ENCODE assay signal across 8 cellular contexts in the genomic region with DNA sequence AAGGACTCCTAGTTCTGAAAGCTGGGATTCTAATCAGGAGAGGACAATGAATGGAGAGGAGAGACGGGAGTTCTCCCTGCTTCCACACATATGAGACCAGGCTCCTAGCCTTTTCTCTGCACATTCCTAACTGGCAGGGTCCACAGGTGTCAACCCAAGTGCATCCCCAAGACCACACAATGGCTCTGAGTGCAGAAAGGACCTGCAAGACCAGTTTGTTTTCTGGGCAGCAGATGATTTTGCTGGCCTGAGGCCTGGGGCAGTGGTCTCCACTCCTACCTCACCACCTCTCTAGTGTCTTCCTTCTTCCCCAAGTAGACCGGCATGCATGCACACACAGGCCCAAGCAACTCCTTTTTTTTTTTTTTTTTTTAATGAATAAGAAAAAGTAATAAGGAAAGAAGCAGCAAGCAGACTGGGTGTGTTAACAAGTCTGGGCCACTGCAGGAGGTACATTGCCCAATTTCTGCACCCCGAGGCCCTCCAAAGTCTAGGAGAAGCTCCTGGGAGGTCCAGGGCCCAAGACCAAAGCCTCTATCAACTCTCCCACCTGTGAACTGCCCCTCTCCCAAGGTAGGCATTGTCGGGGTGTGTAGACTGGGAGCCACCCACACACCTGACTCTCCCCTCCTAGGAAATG. TPM values are rescaled to one million over a fixed set of nuclear protein-coding genes. Genes with fewer than 3 reads are reported as not detected.
A peak's percentile ranks its signal among the peaks of the same experiment; 100 is the strongest.
DNase-seq lines count a peak whose midpoint lies in the region; ATAC-seq and TF ChIP-seq lines count a peak whose summit lies in the region.

No MANE protein-coding gene starts in this region.

- H3K4me1 Mint-ChIP-seq in stimulated activated naive CD8-positive, alpha-beta T cell treated with anti-CD3 and anti-CD28 coated beads, Interleukin-15, Interleukin-2, amounts not matched to agents 100 ng/mL and 50 ng/mL, for 24 hours (ENCODE audit: low read depth) = peaks cover 18% of the 10 kb centered on the region
- H3K4me1 Mint-ChIP-seq in chondrocyte (ENCODE audit: low read depth) = peaks cover 58% of the 10 kb centered on the region

- H3K27ac ChIP-seq in mucosa of rectum (ENCODE audit: low read depth in 2 of 2, low read length in 2 of 2) = peak overlapping the region; percentile 85 to 93

- no peak overlapping the region for H3K27ac Mint-ChIP-seq in stimulated activated naive CD8-positive, alpha-beta T cell treated with anti-CD3 and anti-CD28 coated beads, Interleukin-15, Interleukin-2, amounts not matched to agents 100 ng/mL and 50 ng/mL, for 24 hours
- H3K27ac Mint-ChIP-seq in chondrocyte (ENCODE audit: unreplicated experiment) = peak overlapping the region; percentile 93

- TF ChIP-seq CTCF in chondrocyte (IDR thresholded peaks at IDR 0.05) = no peak

- ATAC-seq in stimulated activated naive CD8-positive, alpha-beta T cell treated with anti-CD3 and anti-CD28 coated beads, Interleukin-15, Interleukin-2, amounts not matched to agents 100 U/mL and 50 U/mL, for 24 hours = no peak
- no peak for ATAC-seq in HG03045 (IDR thresholded peaks at IDR 0.05; ENCODE audit: unreplicated experiment)
- ATAC-seq in HG02623 (IDR thresholded peaks at IDR 0.05; ENCODE audit: unreplicated experiment) = no peak

- H3K9me3 ChIP-seq in mucosa of rectum (ENCODE audit: control insufficient read depth in 2 of 2, low read length in 2 of 2) = no peaks in the 10 kb centered on the region

- H3K4me3 Mint-ChIP-seq in stimulated activated naive CD8-positive, alpha-beta T cell treated with anti-CD3 and anti-CD28 coated beads, Interleukin-15, Interleukin-2, amounts not matched to agents 100 ng/mL and 50 ng/mL, for 24 hours = peak overlapping the region; percentile 73
- H3K4me3 Mint-ChIP-seq in chondrocyte (ENCODE audit: unreplicated experiment) = peak overlapping the region; percentile 86

- H3K36me3 Mint-ChIP-seq in stimulated activated naive CD8-positive, alpha-beta T cell treated with anti-CD3 and anti-CD28 coated beads, Interleukin-15, Interleukin-2, amounts not matched to agents 100 ng/mL and 50 ng/mL, for 24 hours (ENCODE audit: low read depth) = no peaks in the 10 kb centered on the region
- H3K36me3 Mint-ChIP-seq in chondrocyte (ENCODE audit: low read depth) = peaks cover 6% of the 10 kb centered on the region

- H3K9me3 Mint-ChIP-seq in stimulated activated naive CD8-positive, alpha-beta T cell treated with anti-CD3 and anti-CD28 coated beads, Interleukin-15, Interleukin-2, amounts not matched to agents 100 ng/mL and 50 ng/mL, for 24 hours = peaks cover 6% of the 10 kb centered on the region
- peaks cover 6% of the 10 kb centered on the region for H3K9me3 Mint-ChIP-seq in chondrocyte (ENCODE audit: low read depth)

- no peak for DNase-seq in stimulated activated naive CD8-positive, alpha-beta T cell treated with anti-CD3 and anti-CD28 coated beads, Interleukin-15, Interleukin-2, amounts not matched to agents 100 U/mL and 50 U/mL, for 24 hours
- DNase-seq in chondrocyte (ENCODE audit: low spot score) = peak; percentile 27
- DNase-seq in GM03348 (ENCODE audit: low spot score) = no peak
- DNase-seq in NOMO-1 (lab: John Stamatoyannopoulos, UW; ENCODE audit: unreplicated experiment in 2 of 2) = no peak

- peaks cover 60% of the 10 kb centered on the region for H3K27me3 Mint-ChIP-seq in stimulated activated naive CD8-positive, alpha-beta T cell treated with anti-CD3 and anti-CD28 coated beads, Interleukin-15, Interleukin-2, amounts not matched to agents 100 ng/mL and 50 ng/mL, for 24 hours
- no peaks in the 10 kb centered on the region for H3K27me3 Mint-ChIP-seq in chondrocyte (ENCODE audit: low read depth)

- H3K9ac ChIP-seq in mucosa of rectum (ENCODE audit: low read depth in 1 of 2, low read length in 2 of 2) = peak overlapping the region; percentile 66 to 86

- no peaks in the 10 kb centered on the region for H3K36me3 ChIP-seq in mucosa of rectum (ENCODE audit: control insufficient read depth in 2 of 2, insufficient read depth in 2 of 2, low read length in 2 of 2)

- no peaks in the 10 kb centered on the region for H3K27me3 ChIP-seq in mucosa of rectum (ENCODE audit: control insufficient read depth in 2 of 2, insufficient read depth in 2 of 2, low read length in 2 of 2)

- H3K4me3 ChIP-seq in mucosa of rectum (ENCODE audit: low read length in 2 of 2) = peak overlapping the region; percentile 71 to 77

- H3K4me1 ChIP-seq in mucosa of rectum (ENCODE audit: control insufficient read depth in 2 of 2, insufficient read depth in 2 of 2, low read length in 2 of 2) = peaks cover 33 to 34% of the 10 kb centered on the region in 2 donors

RNA-seq across cellular contexts. Expression of a gene that starts 1.2 kb away (rescaled TPM):
- total RNA-seq in chondrocyte = 41.7 to 46.2 TPM (median 42.3 TPM) in 3 replicates
